ENCODE assay signal across 13 cellular contexts in the genomic region with DNA sequence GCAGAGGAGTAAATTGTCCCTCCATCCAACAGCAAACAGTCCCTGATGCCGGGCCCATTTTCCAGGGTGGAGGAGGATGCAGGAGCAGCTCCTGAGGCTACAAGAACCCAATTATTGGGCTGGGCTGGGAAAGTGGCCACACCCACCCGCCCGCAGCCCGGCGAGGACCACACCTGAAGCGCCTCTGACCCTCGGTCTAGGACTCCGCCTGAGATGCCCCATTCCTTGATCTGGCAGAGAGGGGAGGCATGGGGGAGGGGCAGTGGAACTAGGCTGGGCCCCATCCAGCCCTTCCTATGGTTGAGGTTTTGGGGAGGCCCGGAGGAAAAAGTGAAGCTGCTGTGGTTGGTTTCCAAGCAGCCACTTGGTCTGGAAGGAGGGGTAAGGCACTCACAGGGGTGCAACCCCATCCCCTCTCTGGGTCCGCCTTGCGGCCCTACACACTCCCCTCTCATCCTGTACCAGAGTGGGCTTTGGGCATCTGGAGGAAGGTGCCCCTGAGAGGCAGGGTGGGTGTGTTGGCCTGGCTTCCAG. TPM values are rescaled to one million over a fixed set of nuclear protein-coding genes. Genes with fewer than 3 reads are reported as not detected.
DNase-seq lines count a peak whose midpoint lies in the region; ATAC-seq and TF ChIP-seq lines count a peak whose summit lies in the region.
"Had no signal": no experiment of that assay in that cellular context is flagged by ENCODE, and none has a peak within 500 bp of the region (broad histone marks: within the 10 kb centered on the region; RNA-seq: fewer than 3 reads in every experiment).

No MANE protein-coding gene starts in this region.

- no peak overlapping the region for H3K18ac ChIP-seq in neuronal stem cell (ENCODE audit: low read length)

- H3K27me3 ChIP-seq in neuronal stem cell (ENCODE audit: control insufficient read depth in 3 of 3, insufficient read depth in 3 of 3, low read depth in 1 of 3, low read length in 3 of 3): no peaks in the 10 kb centered on the region
- H3K27me3 ChIP-seq: hepatocyte had no signal

- TF ChIP-seq CTCF in natural killer cell (IDR thresholded peaks at IDR 0.05): no peak

- H3K4me2 ChIP-seq in neuronal stem cell (ENCODE audit: insufficient read depth, low read length, poor library complexity, severe bottlenecking): no peak overlapping the region
- H3K4me2 ChIP-seq: hepatocyte had no signal

- ATAC-seq in natural killer cell (no peak), GM19328 (IDR thresholded peaks at IDR 0.05; ENCODE audit: unreplicated experiment) (no peak), HG03196 (IDR thresholded peaks at IDR 0.05; ENCODE audit: unreplicated experiment) (no peak)
- ATAC-seq in natural killer cell treated with Interleukin-12 subunit alpha and Interleukin-12 subunit beta and Interleukin-15 and Interleukin-18, amount 100 ng/mL, for 72 hours: no peak
- ATAC-seq: activated CD4-positive, CD25-positive, alpha-beta regulatory T cell treated with anti-CD3 and anti-CD28 coated beads, Interleukin-2, amount 50 U/mL, for 24 hours; left ventricle myocardium superior; SK-N-SH treated with all-trans-retinoic acid at 6 μM for 48 hours had no signal

- peak overlapping the region; percentile 62 for H2BK15ac ChIP-seq in neuronal stem cell (ENCODE audit: low read length)

- H2BK5ac ChIP-seq in neuronal stem cell (ENCODE audit: low read length): no peak overlapping the region

- no peak overlapping the region for H4K91ac ChIP-seq in neuronal stem cell (ENCODE audit: low read depth, low read length, poor library complexity)

- H2AK5ac ChIP-seq in neuronal stem cell (ENCODE audit: low read depth, low read length): peak overlapping the region; percentile 9

- no peak overlapping the region for H3K23ac ChIP-seq in neuronal stem cell (ENCODE audit: low read depth, low read length, poor library complexity)

- H2BK12ac ChIP-seq in neuronal stem cell (ENCODE audit: low read length): no peak overlapping the region

- no CpG with 5 or more reads among the region's 11 CpGs for WGBS in neuronal stem cell (ENCODE audit: extremely low coverage in 2 of 2, insufficient read length in 2 of 2, insufficient replicate concordance in 1 of 2), 2 donors

- H2BK120ac ChIP-seq in neuronal stem cell (ENCODE audit: low read depth, low read length): no peak overlapping the region

- no peak overlapping the region for H3K4me3 ChIP-seq in neuronal stem cell (ENCODE audit: low read length in 2 of 2)
- H3K4me3 ChIP-seq: hepatocyte had no signal

- no peak overlapping the region for H3K27ac ChIP-seq in neuronal stem cell (replicated peaks; ENCODE audit: low read length)
- H3K27ac ChIP-seq: epithelial cell of prostate, hepatocyte had no signal

- H2AFZ ChIP-seq in neuronal stem cell (ENCODE audit: low read length): no peak overlapping the region
- H2AFZ ChIP-seq: hepatocyte had no signal

- H3K9me3 ChIP-seq in neuronal stem cell (replicated peaks in 1 of 2; ENCODE audit: control insufficient read depth in 2 of 2, insufficient read depth in 1 of 2, low read depth in 1 of 2, low read length in 2 of 2): no peaks in the 10 kb centered on the region

- H3K9ac ChIP-seq in neuronal stem cell (ENCODE audit: low read depth, low read length, poor library complexity): no peak overlapping the region

- H3K9me3 Mint-ChIP-seq in natural killer cell: no peaks in the 10 kb centered on the region
- H3K9me3 Mint-ChIP-seq in natural killer cell treated with Interleukin-12 subunit alpha and Interleukin-12 subunit beta and Interleukin-15 and Interleukin-18, amount 100 ng/mL, for 72 hours: no peaks in the 10 kb centered on the region
- H3K9me3 Mint-ChIP-seq in activated CD4-positive, alpha-beta memory T cell treated with anti-CD3 and anti-CD28 coated beads, Interleukin-2, amount 10 ng/mL, durations not matched to agents 7 days and 5 days: no peaks in the 10 kb centered on the region

- H3K4me3 Mint-ChIP-seq in natural killer cell: no peak overlapping the region
- no peak overlapping the region for H3K4me3 Mint-ChIP-seq in natural killer cell treated with Interleukin-12 subunit alpha and Interleukin-12 subunit beta and Interleukin-15 and Interleukin-18, amount 100 ng/mL, for 72 hours
- no peak overlapping the region for H3K4me3 Mint-ChIP-seq in activated CD4-positive, alpha-beta memory T cell treated with anti-CD3 and anti-CD28 coated beads, Interleukin-2, amount 10 ng/mL, durations not matched to agents 7 days and 5 days

- CTCF ChIA-PET in activated CD4-positive, alpha-beta memory T cell treated with anti-CD3 and anti-CD28 coated beads, Interleukin-2, amount 10 ng/mL, durations not matched to agents 7 days and 5 days (lab: Charles Lee): interaction anchor here (1.4 to 12.2 kb wide), 4 partner anchors 8 to 36 kb away, joined by 3 to 191 read pairs (median 32); partner anchors contain the start of gene PDXP

- peaks cover 18 to 54% of the 10 kb centered on the region in 2 donors for H3K4me1 Mint-ChIP-seq in natural killer cell
- peaks cover 25% of the 10 kb centered on the region in 2 donors for H3K4me1 Mint-ChIP-seq in natural killer cell treated with Interleukin-12 subunit alpha and Interleukin-12 subunit beta and Interleukin-15 and Interleukin-18, amount 100 ng/mL, for 72 hours (ENCODE audit: low read depth in 2 of 2)
- peaks cover 45% of the 10 kb centered on the region for H3K4me1 Mint-ChIP-seq in activated CD4-positive, alpha-beta memory T cell treated with anti-CD3 and anti-CD28 coated beads, Interleukin-2, amount 10 ng/mL, durations not matched to agents 7 days and 5 days

- H3K27me3 Mint-ChIP-seq in natural killer cell (ENCODE audit: low read depth in 2 of 2): no peaks in the 10 kb centered on the region
- H3K27me3 Mint-ChIP-seq in natural killer cell treated with Interleukin-12 subunit alpha and Interleukin-12 subunit beta and Interleukin-15 and Interleukin-18, amount 100 ng/mL, for 72 hours: no peaks in the 10 kb centered on the region
- H3K27me3 Mint-ChIP-seq in activated CD4-positive, alpha-beta memory T cell treated with anti-CD3 and anti-CD28 coated beads, Interleukin-2, amount 10 ng/mL, durations not matched to agents 7 days and 5 days: no peaks in the 10 kb centered on the region

- DNase-seq in natural killer cell: no peak
- no peak for DNase-seq in natural killer cell treated with Interleukin-12 subunit alpha and Interleukin-12 subunit beta and Interleukin-15 and Interleukin-18, amount 100 ng/mL, for 72 hours (ENCODE audit: low spot score)
- DNase-seq in activated CD4-positive, alpha-beta memory T cell treated with anti-CD3 and anti-CD28 coated beads, Interleukin-2, amount 10 ng/mL, durations not matched to agents 7 days and 5 days: no peak
- DNase-seq in neuronal stem cell (ENCODE audit: low spot score): no peak
- no peak for DNase-seq in activated CD4-positive, CD25-positive, alpha-beta regulatory T cell (lab: John Stamatoyannopoulos, UW)
- no peak for DNase-seq in NCI-H1105 treated with DMSO at 0.1 percent for 48 hours (lab: John Stamatoyannopoulos, UW)
- DNase-seq: left ventricle myocardium superior had no signal

- intact Hi-C loops in natural killer cell (cut with micrococcal nuclease): no loop called here

- H3K36me3 Mint-ChIP-seq in natural killer cell: no peaks in the 10 kb centered on the region
- H3K36me3 Mint-ChIP-seq in natural killer cell treated with Interleukin-12 subunit alpha and Interleukin-12 subunit beta and Interleukin-15 and Interleukin-18, amount 100 ng/mL, for 72 hours: no peaks in the 10 kb centered on the region
- H3K36me3 Mint-ChIP-seq in activated CD4-positive, alpha-beta memory T cell treated with anti-CD3 and anti-CD28 coated beads, Interleukin-2, amount 10 ng/mL, durations not matched to agents 7 days and 5 days (ENCODE audit: low read depth): peaks cover 17% of the 10 kb centered on the region

- POLR2A ChIA-PET in activated CD4-positive, alpha-beta memory T cell treated with anti-CD3 and anti-CD28 coated beads, Interleukin-2, amount 10 ng/mL, durations not matched to agents 7 days and 5 days (lab: Charles Lee): interaction anchor here (1.2 to 12.9 kb wide), 5 partner anchors 9 to 38 kb away, joined by 3 to 244 read pairs (median 5); partner anchors contain the start of genes NOL12, PDXP and SH3BP1

- H3K14ac ChIP-seq in neuronal stem cell (ENCODE audit: low read length): no peak overlapping the region

- H4K8ac ChIP-seq in neuronal stem cell (ENCODE audit: low read depth, low read length): no peak overlapping the region

- no peak overlapping the region for H3K4ac ChIP-seq in neuronal stem cell (ENCODE audit: low read length)

- H3K36me3 ChIP-seq in neuronal stem cell (replicated peaks in 1 of 2; ENCODE audit: control insufficient read depth in 2 of 2, insufficient read depth in 2 of 2, low read length in 2 of 2): peaks cover 0 to 7% of the 10 kb centered on the region in 2 donors

- H3K4me1 ChIP-seq in neuronal stem cell (ENCODE audit: control insufficient read depth in 2 of 2, insufficient read depth in 1 of 2, low read depth in 1 of 2, low read length in 2 of 2): peaks cover 11 to 12% of the 10 kb centered on the region in 2 donors

- H3K79me1 ChIP-seq in neuronal stem cell (ENCODE audit: low read depth, low read length): peaks cover 3% of the 10 kb centered on the region

- H3K27ac Mint-ChIP-seq in natural killer cell: peak overlapping the region; percentile 57 to 97
- no peak overlapping the region for H3K27ac Mint-ChIP-seq in natural killer cell treated with Interleukin-12 subunit alpha and Interleukin-12 subunit beta and Interleukin-15 and Interleukin-18, amount 100 ng/mL, for 72 hours
- peak overlapping the region; percentile 26 for H3K27ac Mint-ChIP-seq in activated CD4-positive, alpha-beta memory T cell treated with anti-CD3 and anti-CD28 coated beads, Interleukin-2, amount 10 ng/mL, durations not matched to agents 7 days and 5 days

RNA-seq across cellular contexts. Expression of gene LGALS1, which starts 2.4 kb away (rescaled TPM):
- 100 to 1,000 TPM; 195 to 218 (median 214) TPM for total RNA-seq in natural killer cell
- 100 to 1,000 TPM; 290 to 675 TPM for total RNA-seq in natural killer cell treated with Interleukin-12 subunit alpha and Interleukin-12 subunit beta and Interleukin-15 and Interleukin-18, amount 100 ng/mL, for 72 hours
- 1,000 to 10,000 TPM; 2,209 to 2,240 TPM for total RNA-seq in activated CD4-positive, alpha-beta memory T cell treated with anti-CD3 and anti-CD28 coated beads, Interleukin-2, amount 10 ng/mL, durations not matched to agents 7 days and 5 days
- polyA plus RNA-seq in neuronal stem cell (2013, experiment 1 of 2): 41.9 TPM
- 44.2 TPM for polyA plus RNA-seq in neuronal stem cell (2013, experiment 2 of 2)

RNA-seq across cellular contexts. Expression of gene NOL12, which starts 13.2 kb away (rescaled TPM):
- total RNA-seq in natural killer cell: 10 to 100 TPM; 28.0 to 45.1 (median 39.0) TPM
- total RNA-seq in natural killer cell treated with Interleukin-12 subunit alpha and Interleukin-12 subunit beta and Interleukin-15 and Interleukin-18, amount 100 ng/mL, for 72 hours: 10 to 100 TPM; 37.4 to 48.3 TPM
- 10 to 100 TPM; 36.6 to 36.9 TPM for total RNA-seq in activated CD4-positive, alpha-beta memory T cell treated with anti-CD3 and anti-CD28 coated beads, Interleukin-2, amount 10 ng/mL, durations not matched to agents 7 days and 5 days
- polyA plus RNA-seq in neuronal stem cell (2013, experiment 1 of 2): 22.6 TPM
- polyA plus RNA-seq in neuronal stem cell (2013, experiment 2 of 2): 19.5 TPM

RNA-seq across cellular contexts. Expression of gene PDXP, which starts 14.5 kb away (rescaled TPM):
- total RNA-seq in natural killer cell: 10 to 100 TPM in 2 of 3 donors, 1 to 10 TPM in 1; 8.3 to 14.2 (median 13.4) TPM
- 10 to 100 TPM; 43.9 to 58.4 TPM for total RNA-seq in natural killer cell treated with Interleukin-12 subunit alpha and Interleukin-12 subunit beta and Interleukin-15 and Interleukin-18, amount 100 ng/mL, for 72 hours
- 10 to 100 TPM; 19.1 to 21.6 TPM for total RNA-seq in activated CD4-positive, alpha-beta memory T cell treated with anti-CD3 and anti-CD28 coated beads, Interleukin-2, amount 10 ng/mL, durations not matched to agents 7 days and 5 days
- 46.4 TPM for polyA plus RNA-seq in neuronal stem cell (2013, experiment 1 of 2)
- 44.0 TPM for polyA plus RNA-seq in neuronal stem cell (2013, experiment 2 of 2)

RNA-seq across cellular contexts. Expression of gene TRIOBP, which starts 23.9 kb away (rescaled TPM):
- 10 to 100 TPM; 25.1 to 38.5 (median 25.8) TPM for total RNA-seq in natural killer cell
- total RNA-seq in natural killer cell treated with Interleukin-12 subunit alpha and Interleukin-12 subunit beta and Interleukin-15 and Interleukin-18, amount 100 ng/mL, for 72 hours: 10 to 100 TPM; 29.9 to 35.1 TPM
- total RNA-seq in activated CD4-positive, alpha-beta memory T cell treated with anti-CD3 and anti-CD28 coated beads, Interleukin-2, amount 10 ng/mL, durations not matched to agents 7 days and 5 days: 10 to 100 TPM; 40.9 to 42.7 TPM
- 17.8 TPM for polyA plus RNA-seq in neuronal stem cell (2013, experiment 1 of 2)
- 17.3 TPM for polyA plus RNA-seq in neuronal stem cell (2013, experiment 2 of 2)

RNA-seq across cellular contexts. Expression of gene SH3BP1, which starts 33.5 kb away (rescaled TPM):
- 100 to 1,000 TPM; 163 to 189 (median 163) TPM for total RNA-seq in natural killer cell
- total RNA-seq in natural killer cell treated with Interleukin-12 subunit alpha and Interleukin-12 subunit beta and Interleukin-15 and Interleukin-18, amount 100 ng/mL, for 72 hours: 100 to 1,000 TPM; 160 to 229 TPM
- total RNA-seq in activated CD4-positive, alpha-beta memory T cell treated with anti-CD3 and anti-CD28 coated beads, Interleukin-2, amount 10 ng/mL, durations not matched to agents 7 days and 5 days: 100 to 1,000 TPM; 161 to 162 TPM
- polyA plus RNA-seq in neuronal stem cell (2013, experiment 1 of 2): 14.6 TPM
- 14.3 TPM for polyA plus RNA-seq in neuronal stem cell (2013, experiment 2 of 2)

Comparison
In these comparisons a context has a peak if more than half of its experiments do, and no peak if none do; other contexts are left out.
1. H3K27ac Mint-ChIP-seq: peak in natural killer cell (2 of 2) and activated CD4-positive, alpha-beta memory T cell treated with anti-CD3 and anti-CD28 coated beads, Interleukin-2, amount 10 ng/mL, durations not matched to agents 7 days and 5 days (single experiment); none in natural killer cell treated with Interleukin-12 subunit alpha and Interleukin-12 subunit beta and Interleukin-15 and Interleukin-18, amount 100 ng/mL, for 72 hours (0 of 2).